1 cellular context compared by ENCODE assay signal in genomic region chr3:155870945-155871745, GRCh38.
TF ChIP-seq lines count a peak whose summit lies in the region.

No MANE protein-coding gene starts in this region.

TF ChIP-seq in A549, 52 proteins besides CTCF, POLR2A, EP300 and RAD21:
- TF ChIP-seq ATOH8 (CRISPR knock-in tag; IDR thresholded peaks at IDR 0.05; ENCODE audit: low read depth) (no peak), E2F6 (IDR thresholded peaks at IDR 0.05; ENCODE audit: borderline replicate concordance, low read depth) (peak; percentile 92), PHF8 (IDR thresholded peaks at IDR 0.05; ENCODE audit: borderline replicate concordance, low read depth) (peak; percentile 68), MAX (IDR thresholded peaks at IDR 0.05) (peak; percentile 59; the same call in 1 of the 2 replicates), JUN (IDR thresholded peaks at IDR 0.05) (peak in 1 of 2 experiments; percentile 14; a peak in 1 of 5 replicates), BCL3 (IDR thresholded peaks at IDR 0.05) (no peak), HOXB5 (CRISPR knock-in tag; IDR thresholded peaks at IDR 0.05) (no peak), FOSB (CRISPR knock-in tag; IDR thresholded peaks at IDR 0.05) (no peak)
